In the genomic region with DNA sequence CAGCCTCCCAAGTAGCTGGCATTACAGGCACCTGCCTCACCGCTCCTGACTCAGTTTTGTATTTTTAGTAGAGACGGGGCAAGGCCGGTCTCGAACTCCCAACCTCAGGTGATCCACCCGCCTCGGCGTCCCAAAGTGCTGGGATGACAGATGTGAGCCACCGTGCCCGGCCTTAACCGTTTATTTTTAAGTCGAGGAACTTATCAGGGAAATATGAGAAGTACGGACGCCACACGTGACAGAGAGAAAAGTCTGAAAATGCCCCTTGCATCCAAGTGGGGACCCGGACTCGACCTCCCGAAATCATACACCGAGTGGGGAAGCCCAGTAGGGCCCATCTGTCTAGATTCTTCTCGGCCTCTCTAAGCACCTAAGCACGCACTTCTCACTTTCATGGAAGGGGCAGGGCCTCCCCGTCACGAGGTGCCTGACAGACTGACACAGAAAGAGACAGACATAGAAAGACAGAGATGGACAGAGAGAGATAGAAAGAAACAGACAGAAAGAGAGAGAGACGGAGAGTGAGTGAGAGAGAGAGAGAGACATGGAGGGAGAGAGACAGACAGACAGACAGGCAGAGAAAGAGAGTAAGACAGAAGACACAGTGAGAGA, we compare ENCODE assay signal across 16 cellular contexts.
"Had no signal": no experiment of that assay in that cellular context is flagged by ENCODE, and none has a peak within 500 bp of the region (broad histone marks: within the 10 kb centered on the region; RNA-seq: fewer than 3 reads in every experiment).

No MANE protein-coding gene starts in this region.

- DNase-seq: activated B cell treated with CpG ODN at 0.5 μM for 24 hours; activated CD4-positive, alpha-beta T cell treated with anti-CD3 and anti-CD28 coated beads for 36 hours; activated CD4-positive, alpha-beta T cell treated with anti-CD3 and anti-CD28 coated beads, Interleukin-2, amount 50 U/mL, for 4 hours; activated CD8-positive, alpha-beta memory T cell treated with anti-CD3 and anti-CD28 coated beads, Interleukin-2, amount 50 U/mL, for 48 hours; activated effector memory CD4-positive, alpha-beta T cell treated with Interleukin-2 at 50 U/mL for 16 hours; activated T-cell treated with anti-CD3 and anti-CD28 coated beads, Interleukin-2, amount 50 U/mL, for 72 hours; cortex of kidney; nephron progenitor cell; stimulated activated CD4-positive, alpha-beta T cell treated with anti-CD3 and anti-CD28 coated beads, Interleukin-4, amount 100 ng/mL, for 4 hours; T1000; tibial artery had no signal

- H3K9me3 ChIP-seq: gastroesophageal sphincter, tibial artery had no signal

- H3K27me3 Mint-ChIP-seq: activated B cell treated with CpG ODN at 0.5 μM for 24 hours; activated CD4-positive, alpha-beta T cell treated with anti-CD3 and anti-CD28 coated beads for 36 hours; stimulated activated naive CD8-positive, alpha-beta T cell treated with anti-CD3 and anti-CD28 coated beads, Interleukin-15, Interleukin-2, amounts not matched to agents 100 ng/mL and 50 ng/mL, for 24 hours had no signal

- H3K27ac ChIP-seq: gastroesophageal sphincter, tibial artery had no signal

- ATAC-seq: activated CD4-positive, alpha-beta T cell treated with anti-CD3 and anti-CD28 coated beads for 36 hours; activated T-cell treated with anti-CD3 and anti-CD28 coated beads, Interleukin-2, amount 50 U/mL, for 72 hours; gastroesophageal sphincter had no signal

- H3K27ac Mint-ChIP-seq: activated B cell treated with CpG ODN at 0.5 μM for 24 hours; activated CD4-positive, alpha-beta T cell treated with anti-CD3 and anti-CD28 coated beads for 36 hours; activated naive CD4-positive, alpha-beta T cell treated with anti-CD3 and anti-CD28 coated beads for 36 hours; activated T-cell treated with anti-CD3 and anti-CD28 coated beads, Interleukin-2, amount 50 U/mL, for 72 hours; endodermal cell; nephron progenitor cell; stimulated activated naive CD8-positive, alpha-beta T cell treated with anti-CD3 and anti-CD28 coated beads, Interleukin-15, Interleukin-2, amounts not matched to agents 100 ng/mL and 50 ng/mL, for 24 hours; T-helper 1 cell treated with Interleukin-12 subunit alpha and Interleukin-12 subunit beta and Interleukin-4 antibody, amounts not matched to agents 30 μg/mL and 1 μg/mL, for 36 hours had no signal

- H3K4me3 Mint-ChIP-seq: activated B cell treated with CpG ODN at 0.5 μM for 24 hours; activated CD4-positive, alpha-beta T cell treated with anti-CD3 and anti-CD28 coated beads for 36 hours; activated naive CD4-positive, alpha-beta T cell treated with anti-CD3 and anti-CD28 coated beads for 36 hours; activated T-cell treated with anti-CD3 and anti-CD28 coated beads, Interleukin-2, amount 50 U/mL, for 72 hours; endodermal cell; nephron progenitor cell; stimulated activated naive CD8-positive, alpha-beta T cell treated with anti-CD3 and anti-CD28 coated beads, Interleukin-15, Interleukin-2, amounts not matched to agents 100 ng/mL and 50 ng/mL, for 24 hours had no signal

- H3K4me1 ChIP-seq: tibial artery had no signal

- H3K9me3 Mint-ChIP-seq: activated B cell treated with CpG ODN at 0.5 μM for 24 hours; activated T-cell treated with anti-CD3 and anti-CD28 coated beads, Interleukin-2, amount 50 U/mL, for 72 hours; stimulated activated naive CD8-positive, alpha-beta T cell treated with anti-CD3 and anti-CD28 coated beads, Interleukin-15, Interleukin-2, amounts not matched to agents 100 ng/mL and 50 ng/mL, for 24 hours had no signal

- H3K36me3 ChIP-seq: gastroesophageal sphincter, tibial artery had no signal

- H3K4me3 ChIP-seq: gastroesophageal sphincter, tibial artery had no signal

- H3K4me1 Mint-ChIP-seq: activated B cell treated with CpG ODN at 0.5 μM for 24 hours; activated CD4-positive, alpha-beta T cell treated with anti-CD3 and anti-CD28 coated beads for 36 hours; endodermal cell; nephron progenitor cell had no signal
